33 cellular contexts compared by ENCODE assay signal in genomic region chr19:45872095-45872919, GRCh38. TPM values are rescaled to one million over a fixed set of nuclear protein-coding genes. Genes with fewer than 3 reads are reported as not detected.
A peak's percentile ranks its signal among the peaks of the same experiment; 100 is the strongest.
DNase-seq lines count a peak whose midpoint lies in the region; ATAC-seq, FAIRE-seq and TF ChIP-seq lines count a peak whose summit lies in the region.
"Had no signal": no experiment of that assay in that cellular context is flagged by ENCODE, and none has a peak within 500 bp of the region (broad histone marks: within the 10 kb centered on the region; RNA-seq: fewer than 3 reads in every experiment).

No MANE protein-coding gene starts in this region.

- H3K36me3 ChIP-seq in HepG2 (replicated peaks in 1 of 2; ENCODE audit: control insufficient read depth in 1 of 2, insufficient read depth in 2 of 2, low read length in 2 of 2) (peaks cover 0 to 5% of the 10 kb centered on the region in 2 experiments; a peak in 2 of 5 replicates), right lobe of liver (peaks cover 0 to 2% (median 0%) of the 10 kb centered on the region in 4 donors), osteoblast (ENCODE audit: insufficient read depth, low read length) (no peaks in the 10 kb centered on the region)
- H3K36me3 ChIP-seq: BE2C, BLaER1 had no signal

- TF ChIP-seq CTCF in HepG2 (CRISPR knock-in tag; IDR thresholded peaks at IDR 0.05) = no peak
- no peak for TF ChIP-seq CTCF in right lobe of liver (IDR thresholded peaks at IDR 0.05)
- TF ChIP-seq CTCF in NB4 (IDR thresholded peaks at IDR 0.05; ENCODE audit: low read depth, low read length) = no peak
- no peak for TF ChIP-seq CTCF in osteoblast (IDR thresholded peaks at IDR 0.05; ENCODE audit: extremely low read depth, low read depth, low read length)

- intact Hi-C loops in HepG2 (cut with micrococcal nuclease; ENCODE audit: unreplicated experiment) = no loop called here
- intact Hi-C loops in right lobe of liver (cut with DNase I) = no loop called here

- CTCF ChIA-PET in HepG2 (lab: Yijun Ruan, JAX; ENCODE audit: low intra/inter-chr PET ratio, low total read pairs) = interaction anchor here (2.2 kb wide), 1 partner anchor 11 kb away, joined by 11 read pairs; no protein-coding TSS in a partner anchor

- H3K79me2 ChIP-seq in HepG2 (ENCODE audit: insufficient read depth, low read length) (peaks cover 22% of the 10 kb centered on the region), osteoblast (ENCODE audit: insufficient read depth, low read length) (no peaks in the 10 kb centered on the region)

- FAIRE-seq in HepG2 (lab: Jason Lieb, UNC) = no peak
- FAIRE-seq: A204.1, GM12878, GM12892, GM18507, GM19239 had no signal

- H3K4me3 ChIP-seq in HepG2 (replicated peaks in 1 of 3; ENCODE audit: insufficient read depth in 1 of 3, low read depth in 2 of 3, low read length in 3 of 3) (no peak overlapping the region), right lobe of liver (no peak overlapping the region), NB4 (ENCODE audit: low read depth, low read length) (no peak overlapping the region), osteoblast (ENCODE audit: insufficient read depth, low read length) (no peak overlapping the region)
- H3K4me3 ChIP-seq: BLaER1, GM12878 had no signal

- WGBS in HepG2 (ENCODE audit: low lambda C conversion rate) = 97% methylated on average over 23 of the region's 34 CpGs
- WGBS in right lobe of liver (ENCODE audit: insufficient coverage, low coverage, low lambda C conversion rate, missing lambda C conversion rate) = 17% methylated on average over 3 of the region's 34 CpGs

- ATAC-seq in HepG2 (no peak), right lobe of liver (no peak), GM19035 (IDR thresholded peaks at IDR 0.05; ENCODE audit: unreplicated experiment) (no peak), HG02852 (IDR thresholded peaks at IDR 0.05; ENCODE audit: unreplicated experiment) (no peak)
- ATAC-seq: GM12878 had no signal

- H3K27me3 ChIP-seq in HepG2 (ENCODE audit: control insufficient read depth in 1 of 2, insufficient read depth in 2 of 2, low read length in 2 of 2) = no peaks in the 10 kb centered on the region
- H3K27me3 ChIP-seq in right lobe of liver = no peaks in the 10 kb centered on the region
- H3K27me3 ChIP-seq in osteoblast (ENCODE audit: insufficient read depth, low read length) = peaks cover 14% of the 10 kb centered on the region
- H3K27me3 ChIP-seq: BLaER1 had no signal

- H2AFZ ChIP-seq in HepG2 (ENCODE audit: low read length) (no peak overlapping the region), osteoblast (ENCODE audit: low read length) (no peak overlapping the region)

- H4K20me1 ChIP-seq in HepG2 (ENCODE audit: insufficient read depth, low read length) (0 out of 2 replicates have a peak, but pooled peaks cover 4% of the 10 kb centered on the region), osteoblast (ENCODE audit: insufficient read depth, low read length) (no peaks in the 10 kb centered on the region)
- H4K20me1 ChIP-seq: BLaER1 had no signal

- H3K27ac ChIP-seq in HepG2 (ENCODE audit: extremely low read length, insufficient read depth, low read length) = peak overlapping the region; percentile 94
- peak overlapping the region in 1 of 3 donors; percentile 91 for H3K27ac ChIP-seq in right lobe of liver
- H3K27ac ChIP-seq in osteoblast (ENCODE audit: low read depth, low read length) = no peak overlapping the region
- H3K27ac ChIP-seq: BLaER1 had no signal

- DNase-seq in HepG2 (ENCODE audit: low spot score) (no peak), right lobe of liver (no peak), NB4 (ENCODE audit: low read depth) (peak; percentile 53), islet precursor cell (peak; percentile 47), osteoblast (ENCODE audit: insufficient read length, low spot score, missing footprints) (peak; percentile 47), NCI-H524 treated with DMSO at 0.1 percent for 48 hours (lab: John Stamatoyannopoulos, UW) (no peak)
- DNase-seq: 8988T; ACHN; BE2C; C1 segment of cervical spinal cord; CD4-positive, alpha-beta memory T cell; CD4-positive, CD25-positive, alpha-beta regulatory T cell; CD8-positive, alpha-beta memory T cell; COR-L47; DMS 273 treated with DMSO at 0.1 percent for 48 hours; DMS153; DMS53; DMS79; DND-41; EL; GDM1 had no signal

- no peaks in the 10 kb centered on the region for H3K9me3 ChIP-seq in HepG2 (ENCODE audit: low read length)
- no peaks in the 10 kb centered on the region for H3K9me3 ChIP-seq in right lobe of liver
- H3K9me3 ChIP-seq in osteoblast (ENCODE audit: low read depth, low read length) = no peaks in the 10 kb centered on the region
- H3K9me3 ChIP-seq: BE2C, BLaER1 had no signal

- no TSS peak for BruUV-seq in HepG2 (replicated peaks; lab: Mats Ljungman, UMichigan)

- peak in 1 of 2 experiments; percentile 14; a peak in 1 of 4 replicates for TF ChIP-seq POLR2A in HepG2 (IDR thresholded peaks at IDR 0.05; ENCODE audit: insufficient read depth in 1 of 2, low read depth in 2 of 2, low read length in 2 of 2)
- no peak for TF ChIP-seq POLR2A in right lobe of liver (IDR thresholded peaks at IDR 0.05)
- no peak for TF ChIP-seq POLR2A in NB4 (IDR thresholded peaks at IDR 0.05; ENCODE audit: extremely low read depth, insufficient read length)

- H3K4me2 ChIP-seq in HepG2 (ENCODE audit: low read depth, low read length) (no peak overlapping the region), osteoblast (ENCODE audit: insufficient read depth, low read length) (no peak overlapping the region)
- H3K4me2 ChIP-seq: BLaER1 had no signal

- POLR2A ChIA-PET in HepG2 (lab: Yijun Ruan, JAX) = interaction anchor here (3.0 to 13.2 kb wide), 2 partner anchors 8 to 11 kb away, joined by 75 to 388 read pairs; partner anchors contain the start of genes FOXA3, IRF2BP1 and SYMPK

- TF ChIP-seq EP300 in HepG2 (IDR thresholded peaks at IDR 0.05; ENCODE audit: low read depth in 2 of 2, low read length in 2 of 2) = no peak
- TF ChIP-seq EP300 in HepG2 (CRISPR knock-in tag; IDR thresholded peaks at IDR 0.05; ENCODE audit: borderline replicate concordance) = no peak

- no peak for TF ChIP-seq RAD21 in HepG2 (CRISPR knock-in tag; IDR thresholded peaks at IDR 0.05)

- no peak overlapping the region for H3K9ac ChIP-seq in HepG2 (ENCODE audit: insufficient read depth, low read depth, low read length)
- H3K9ac ChIP-seq: BLaER1 had no signal

- H3K4me1 ChIP-seq in HepG2 (ENCODE audit: insufficient read depth, low read length) = peaks cover 86% of the 10 kb centered on the region
- H3K4me1 ChIP-seq in right lobe of liver = peaks cover 0 to 48% (median 16%) of the 10 kb centered on the region in 4 donors
- H3K4me1 ChIP-seq in osteoblast (ENCODE audit: insufficient read depth, low read length) = peaks cover 3% of the 10 kb centered on the region
- H3K4me1 ChIP-seq: BE2C had no signal

- in situ Hi-C loops in HepG2 (cut with HindIII; ENCODE audit: extremely low pct_ligation_motif_present, low pct_unique_long_range_greater_than_20kb) = no loop called here

RNA-seq across cellular contexts. Expression of gene FOXA3, which starts 8.2 kb away (rescaled TPM):
- 27.6 and 29.8 TPM in 2 replicates for total RNA-seq in HepG2 (2016; rRNA removed; fragmentation: Illumina TruSeq; extraction: Trizol)
- total RNA-seq in HepG2 (2016; cell fraction: cytosol; rRNA removed; fragmentation: Illumina TruSeq; extraction: Trizol; ENCODE audit: low read depth) = 18.2 and 19.5 TPM in 2 replicates
- total RNA-seq in HepG2 (2016; cell fraction: insoluble cytoplasmic fraction; rRNA removed; fragmentation: Illumina TruSeq; extraction: Trizol) = 27.8 and 29.1 TPM in 2 replicates
- 34.4 and 34.7 TPM in 2 replicates for total RNA-seq in HepG2 (2016; cell fraction: membrane; rRNA removed; fragmentation: Illumina TruSeq; extraction: Trizol)
- total RNA-seq in HepG2 (2016; cell fraction: nucleus; rRNA removed; fragmentation: Illumina TruSeq; extraction: Trizol) = 12.7 and 14.6 TPM in 2 replicates
- polyA plus RNA-seq in HepG2 (2011; rRNA removed) = 47.6 and 61.6 TPM in 2 replicates
- 51.9 and 75.3 TPM in 2 replicates for polyA plus RNA-seq in HepG2 (2011; cell fraction: cytosol; rRNA removed)
- polyA plus RNA-seq in HepG2 (2011; cell fraction: nucleus; rRNA removed) = 17.5 and 27.3 TPM in 2 replicates
- polyA plus RNA-seq in HepG2 (2012) = 16.1 and 27.5 TPM in 2 replicates
- polyA plus RNA-seq in HepG2 (2016; cell fraction: cytosol; fragmentation: Illumina TruSeq; extraction: Trizol; ENCODE audit: low read depth) = 12.4 and 15.4 TPM in 2 replicates
- polyA plus RNA-seq in HepG2 (2016; cell fraction: insoluble cytoplasmic fraction; fragmentation: Illumina TruSeq; extraction: Trizol; ENCODE audit: low read depth) = 32.3 and 32.7 TPM in 2 replicates
- 19.9 and 23.8 TPM in 2 replicates for polyA plus RNA-seq in HepG2 (2016; cell fraction: membrane; fragmentation: Illumina TruSeq; extraction: Trizol; ENCODE audit: low read depth)
- polyA plus RNA-seq in HepG2 (2016; cell fraction: nucleus; fragmentation: Illumina TruSeq; extraction: Trizol; ENCODE audit: insufficient read depth, low read depth) = 23.8 and 24.4 TPM in 2 replicates
- polyA minus RNA-seq in HepG2 (2011; rRNA and poly(A)+ RNA removed; ENCODE audit: low replicate concordance) = 0.42 and 103 TPM in 2 replicates
- 27.8 and 30.5 TPM in 2 replicates for polyA minus RNA-seq in HepG2 (2011; cell fraction: cytosol; rRNA and poly(A)+ RNA removed)
- 7.2 and 12.8 TPM in 2 replicates for polyA minus RNA-seq in HepG2 (2011; cell fraction: nucleus; rRNA and poly(A)+ RNA removed)
- 10 to 100 TPM; 18.2 to 36.1 (median 25.3) TPM for total RNA-seq in right lobe of liver
- total RNA-seq in osteoblast = not detected in 2 replicates
- total RNA-seq: A673; CD4-positive, alpha-beta memory T cell; CD4-positive, CD25-positive, alpha-beta regulatory T cell had no signal
- polyA plus RNA-seq: AG04450; CD14-positive monocyte; CD4-positive, alpha-beta memory T cell; CD4-positive, CD25-positive, alpha-beta regulatory T cell; CD8-positive, alpha-beta memory T cell had no signal

RNA-seq across cellular contexts. Expression of gene SYMPK, which starts 9.4 kb away (rescaled TPM):
- total RNA-seq in HepG2 (2016; rRNA removed; fragmentation: Illumina TruSeq; extraction: Trizol) = 19.9 and 21.9 TPM in 2 replicates
- total RNA-seq in HepG2 (2016; cell fraction: cytosol; rRNA removed; fragmentation: Illumina TruSeq; extraction: Trizol; ENCODE audit: low read depth) = 9.2 and 10.2 TPM in 2 replicates
- 17.2 and 21.4 TPM in 2 replicates for total RNA-seq in HepG2 (2016; cell fraction: insoluble cytoplasmic fraction; rRNA removed; fragmentation: Illumina TruSeq; extraction: Trizol)
- 13.2 and 15.6 TPM in 2 replicates for total RNA-seq in HepG2 (2016; cell fraction: membrane; rRNA removed; fragmentation: Illumina TruSeq; extraction: Trizol)
- 25.6 and 28.5 TPM in 2 replicates for total RNA-seq in HepG2 (2016; cell fraction: nucleus; rRNA removed; fragmentation: Illumina TruSeq; extraction: Trizol)
- polyA plus RNA-seq in HepG2 (2011; rRNA removed) = 55.7 and 67.8 TPM in 2 replicates
- polyA plus RNA-seq in HepG2 (2011; cell fraction: cytosol; rRNA removed) = 29.9 and 41.2 TPM in 2 replicates
- polyA plus RNA-seq in HepG2 (2011; cell fraction: nucleus; rRNA removed) = 174 and 217 TPM in 2 replicates
- 38.1 and 46.9 TPM in 2 replicates for polyA plus RNA-seq in HepG2 (2012)
- polyA plus RNA-seq in HepG2 (2016; cell fraction: cytosol; fragmentation: Illumina TruSeq; extraction: Trizol; ENCODE audit: low read depth) = 5.0 and 6.1 TPM in 2 replicates
- polyA plus RNA-seq in HepG2 (2016; cell fraction: insoluble cytoplasmic fraction; fragmentation: Illumina TruSeq; extraction: Trizol; ENCODE audit: low read depth) = 26.5 and 39.8 TPM in 2 replicates
- 10.4 and 10.6 TPM in 2 replicates for polyA plus RNA-seq in HepG2 (2016; cell fraction: membrane; fragmentation: Illumina TruSeq; extraction: Trizol; ENCODE audit: low read depth)
- 86.7 and 87.3 TPM in 2 replicates for polyA plus RNA-seq in HepG2 (2016; cell fraction: nucleus; fragmentation: Illumina TruSeq; extraction: Trizol; ENCODE audit: insufficient read depth, low read depth)
- polyA minus RNA-seq in HepG2 (2011; rRNA and poly(A)+ RNA removed; ENCODE audit: low replicate concordance) = 90.3 and 124 TPM in 2 replicates
- 40.3 and 51.8 TPM in 2 replicates for polyA minus RNA-seq in HepG2 (2011; cell fraction: cytosol; rRNA and poly(A)+ RNA removed)
- polyA minus RNA-seq in HepG2 (2011; cell fraction: nucleus; rRNA and poly(A)+ RNA removed) = 40.8 and 43.1 TPM in 2 replicates
- 10 to 100 TPM; 31.1 to 50.1 (median 42.0) TPM for total RNA-seq in right lobe of liver
- 30.6 and 42.0 TPM in 2 replicates for total RNA-seq in osteoblast

RNA-seq across cellular contexts. Expression of gene IRF2BP1, which starts 13.6 kb away (rescaled TPM):
- 9.7 and 14.3 TPM in 2 replicates for total RNA-seq in HepG2 (2016; rRNA removed; fragmentation: Illumina TruSeq; extraction: Trizol)
- total RNA-seq in HepG2 (2016; cell fraction: cytosol; rRNA removed; fragmentation: Illumina TruSeq; extraction: Trizol; ENCODE audit: low read depth) = 2.8 and 3.4 TPM in 2 replicates
- 10.5 and 13.6 TPM in 2 replicates for total RNA-seq in HepG2 (2016; cell fraction: insoluble cytoplasmic fraction; rRNA removed; fragmentation: Illumina TruSeq; extraction: Trizol)
- 8.1 and 9.5 TPM in 2 replicates for total RNA-seq in HepG2 (2016; cell fraction: membrane; rRNA removed; fragmentation: Illumina TruSeq; extraction: Trizol)
- 5.7 and 6.8 TPM in 2 replicates for total RNA-seq in HepG2 (2016; cell fraction: nucleus; rRNA removed; fragmentation: Illumina TruSeq; extraction: Trizol)
- polyA plus RNA-seq in HepG2 (2011; rRNA removed) = 4.3 and 6.1 TPM in 2 replicates
- polyA plus RNA-seq in HepG2 (2011; cell fraction: cytosol; rRNA removed) = 4.2 and 8.1 TPM in 2 replicates
- polyA plus RNA-seq in HepG2 (2011; cell fraction: nucleus; rRNA removed) = 6.3 and 6.9 TPM in 2 replicates
- polyA plus RNA-seq in HepG2 (2012) = 6.9 and 7.1 TPM in 2 replicates
- polyA plus RNA-seq in HepG2 (2016; cell fraction: cytosol; fragmentation: Illumina TruSeq; extraction: Trizol; ENCODE audit: low read depth) = 2.7 TPM in 2 replicates
- 13.7 and 14.2 TPM in 2 replicates for polyA plus RNA-seq in HepG2 (2016; cell fraction: insoluble cytoplasmic fraction; fragmentation: Illumina TruSeq; extraction: Trizol; ENCODE audit: low read depth)
- 5.9 and 6.5 TPM in 2 replicates for polyA plus RNA-seq in HepG2 (2016; cell fraction: membrane; fragmentation: Illumina TruSeq; extraction: Trizol; ENCODE audit: low read depth)
- polyA plus RNA-seq in HepG2 (2016; cell fraction: nucleus; fragmentation: Illumina TruSeq; extraction: Trizol; ENCODE audit: insufficient read depth, low read depth) = 10.3 and 12.1 TPM in 2 replicates
- 9.0 and 16.6 TPM in 2 replicates for polyA minus RNA-seq in HepG2 (2011; rRNA and poly(A)+ RNA removed; ENCODE audit: low replicate concordance)
- polyA minus RNA-seq in HepG2 (2011; cell fraction: cytosol; rRNA and poly(A)+ RNA removed) = 10.0 and 10.9 TPM in 2 replicates
- polyA minus RNA-seq in HepG2 (2011; cell fraction: nucleus; rRNA and poly(A)+ RNA removed) = 5.2 and 7.0 TPM in 2 replicates
- total RNA-seq in right lobe of liver = 10 to 100 TPM; 12.8 to 21.5 (median 15.5) TPM
- total RNA-seq in osteoblast = 28.6 and 35.8 TPM in 2 replicates

RNA-seq across cellular contexts. Expression of gene MYPOP, which starts 30.1 kb away (rescaled TPM):
- total RNA-seq in HepG2 (2016; rRNA removed; fragmentation: Illumina TruSeq; extraction: Trizol) = 2.7 TPM in 2 replicates
- total RNA-seq in HepG2 (2016; cell fraction: cytosol; rRNA removed; fragmentation: Illumina TruSeq; extraction: Trizol; ENCODE audit: low read depth) = 4.3 and 5.1 TPM in 2 replicates
- 1.9 and 2.9 TPM in 2 replicates for total RNA-seq in HepG2 (2016; cell fraction: insoluble cytoplasmic fraction; rRNA removed; fragmentation: Illumina TruSeq; extraction: Trizol)
- total RNA-seq in HepG2 (2016; cell fraction: membrane; rRNA removed; fragmentation: Illumina TruSeq; extraction: Trizol) = 9.0 and 9.5 TPM in 2 replicates
- total RNA-seq in HepG2 (2016; cell fraction: nucleus; rRNA removed; fragmentation: Illumina TruSeq; extraction: Trizol) = 2.3 and 2.8 TPM in 2 replicates
- 2.2 and 2.3 TPM in 2 replicates for polyA plus RNA-seq in HepG2 (2011; rRNA removed)
- polyA plus RNA-seq in HepG2 (2011; cell fraction: cytosol; rRNA removed) = 1.5 and 1.6 TPM in 2 replicates
- 5.0 and 5.9 TPM in 2 replicates for polyA plus RNA-seq in HepG2 (2011; cell fraction: nucleus; rRNA removed)
- 5.1 and 6.0 TPM in 2 replicates for polyA plus RNA-seq in HepG2 (2012)
- polyA plus RNA-seq in HepG2 (2016; cell fraction: cytosol; fragmentation: Illumina TruSeq; extraction: Trizol; ENCODE audit: low read depth) = 21.8 and 22.7 TPM in 2 replicates
- polyA plus RNA-seq in HepG2 (2016; cell fraction: insoluble cytoplasmic fraction; fragmentation: Illumina TruSeq; extraction: Trizol; ENCODE audit: low read depth) = 6.5 and 9.2 TPM in 2 replicates
- 27.3 and 32.0 TPM in 2 replicates for polyA plus RNA-seq in HepG2 (2016; cell fraction: membrane; fragmentation: Illumina TruSeq; extraction: Trizol; ENCODE audit: low read depth)
- polyA plus RNA-seq in HepG2 (2016; cell fraction: nucleus; fragmentation: Illumina TruSeq; extraction: Trizol; ENCODE audit: insufficient read depth, low read depth) = 16.7 and 17.0 TPM in 2 replicates
- polyA minus RNA-seq in HepG2 (2011; rRNA and poly(A)+ RNA removed; ENCODE audit: low replicate concordance) = 0.23 and 1.9 TPM in 2 replicates
- 2.7 and 2.8 TPM in 2 replicates for polyA minus RNA-seq in HepG2 (2011; cell fraction: cytosol; rRNA and poly(A)+ RNA removed)
- polyA minus RNA-seq in HepG2 (2011; cell fraction: nucleus; rRNA and poly(A)+ RNA removed) = 2.4 TPM in 2 replicates
- total RNA-seq in right lobe of liver = 1 to 10 TPM; 2.5 to 5.2 (median 3.9) TPM
- 2.1 and 3.3 TPM in 2 replicates for total RNA-seq in osteoblast

RNA-seq across cellular contexts. Expression of gene NANOS2, which starts 42.3 kb away (rescaled TPM):
- total RNA-seq in HepG2 (2016; rRNA removed; fragmentation: Illumina TruSeq; extraction: Trizol) = not detected in 2 replicates
- not detected in 2 replicates for total RNA-seq in HepG2 (2016; cell fraction: cytosol; rRNA removed; fragmentation: Illumina TruSeq; extraction: Trizol; ENCODE audit: low read depth)
- not detected in 2 replicates for total RNA-seq in HepG2 (2016; cell fraction: insoluble cytoplasmic fraction; rRNA removed; fragmentation: Illumina TruSeq; extraction: Trizol)
- not detected in 2 replicates for total RNA-seq in HepG2 (2016; cell fraction: membrane; rRNA removed; fragmentation: Illumina TruSeq; extraction: Trizol)
- total RNA-seq in HepG2 (2016; cell fraction: nucleus; rRNA removed; fragmentation: Illumina TruSeq; extraction: Trizol) = not detected in 2 replicates
- polyA plus RNA-seq in HepG2 (2011; rRNA removed) = not detected in 2 replicates
- polyA plus RNA-seq in HepG2 (2011; cell fraction: cytosol; rRNA removed) = not detected in 2 replicates
- 0.07 TPM in 1 of 2 replicates, not detected in the other for polyA plus RNA-seq in HepG2 (2011; cell fraction: nucleus; rRNA removed)
- not detected in 2 replicates for polyA plus RNA-seq in HepG2 (2012)
- not detected in 2 replicates for polyA plus RNA-seq in HepG2 (2016; cell fraction: cytosol; fragmentation: Illumina TruSeq; extraction: Trizol; ENCODE audit: low read depth)
- polyA plus RNA-seq in HepG2 (2016; cell fraction: insoluble cytoplasmic fraction; fragmentation: Illumina TruSeq; extraction: Trizol; ENCODE audit: low read depth) = not detected in 2 replicates
- not detected in 2 replicates for polyA plus RNA-seq in HepG2 (2016; cell fraction: membrane; fragmentation: Illumina TruSeq; extraction: Trizol; ENCODE audit: low read depth)
- polyA plus RNA-seq in HepG2 (2016; cell fraction: nucleus; fragmentation: Illumina TruSeq; extraction: Trizol; ENCODE audit: insufficient read depth, low read depth) = not detected in 2 replicates
- not detected in 2 replicates for polyA minus RNA-seq in HepG2 (2011; rRNA and poly(A)+ RNA removed; ENCODE audit: low replicate concordance)
- not detected in 2 replicates for polyA minus RNA-seq in HepG2 (2011; cell fraction: cytosol; rRNA and poly(A)+ RNA removed)
- polyA minus RNA-seq in HepG2 (2011; cell fraction: nucleus; rRNA and poly(A)+ RNA removed) = not detected in 2 replicates
- not detected for total RNA-seq in right lobe of liver
- total RNA-seq in osteoblast = not detected in 2 replicates
- total RNA-seq: A673; CD4-positive, alpha-beta memory T cell; CD4-positive, CD25-positive, alpha-beta regulatory T cell; CD8-positive, alpha-beta memory T cell; Daoy; GM12878 had no signal
- polyA plus RNA-seq: AG04450; CD14-positive monocyte; CD4-positive, alpha-beta memory T cell; CD4-positive, CD25-positive, alpha-beta regulatory T cell; CD8-positive, alpha-beta memory T cell; GM12878 had no signal

Comparison
In these comparisons a context has a peak if more than half of its experiments do, and no peak if none do; other contexts are left out.
1. DNase-seq: peak in NB4 (single experiment), islet precursor cell (single experiment) and osteoblast (single experiment); none in HepG2 (single experiment), right lobe of liver (0 of 3) and NCI-H524 treated with DMSO at 0.1 percent for 48 hours (single experiment).
2. RNA of gene FOXA3, which starts 8.2 kb away (total RNA-seq): 12.7 to 34.7 TPM in HepG2 and 18.2 to 36.1 TPM in right lobe of liver; not detected in osteoblast; every median in the first group is over 10 times any median in the second.